ENCODE assay signal across 8 cellular contexts in the genomic region with DNA sequence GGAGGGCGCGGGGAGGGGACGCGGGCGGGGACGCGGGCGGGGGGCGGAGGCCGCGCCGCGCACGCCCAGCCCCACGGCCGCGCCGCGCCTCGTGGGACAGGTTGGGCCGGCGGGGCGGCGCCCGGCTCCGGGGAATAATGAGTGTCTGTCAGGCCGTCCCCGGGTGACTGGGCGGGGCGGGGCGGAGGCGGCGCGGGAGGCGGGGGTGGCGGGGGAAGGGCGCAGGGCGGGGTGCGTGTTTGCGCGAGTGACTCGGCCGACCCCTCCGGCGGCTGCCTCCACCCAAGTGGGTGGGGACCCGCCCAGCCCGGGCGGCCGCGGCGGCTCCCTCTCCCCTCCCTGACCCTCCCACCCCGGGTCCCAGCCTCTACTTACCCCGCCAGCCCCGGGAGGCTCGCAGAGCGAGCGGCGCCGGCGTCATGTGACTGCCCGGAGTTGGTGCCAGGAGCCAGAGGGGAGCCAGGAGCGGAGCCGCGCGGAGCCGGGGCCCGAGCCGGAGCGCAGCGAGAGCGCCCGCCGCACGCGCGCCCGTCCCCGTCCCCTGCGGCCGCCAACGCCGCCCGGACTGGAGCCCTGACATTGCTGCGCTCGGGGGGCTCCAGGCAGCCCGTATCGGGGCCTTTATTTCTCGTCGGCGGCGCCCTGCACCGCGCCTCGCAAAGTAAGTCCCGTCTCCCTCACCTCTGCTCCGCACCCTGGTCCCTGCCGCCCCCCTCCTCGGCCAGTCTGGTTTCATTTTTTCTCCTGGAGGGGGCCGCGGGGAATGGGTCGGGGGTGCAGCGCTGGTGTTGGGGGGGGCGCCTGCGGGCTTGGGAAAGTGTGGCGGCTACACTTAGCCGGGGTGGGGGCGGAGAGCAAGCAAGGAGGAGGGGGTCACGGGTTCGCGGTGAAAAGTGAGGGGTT. TPM values are rescaled to one million over a fixed set of nuclear protein-coding genes. Genes with fewer than 3 reads are reported as not detected.
DNase-seq lines count a peak whose midpoint lies in the region; ATAC-seq, FAIRE-seq and TF ChIP-seq lines count a peak whose summit lies in the region.

A gene (plus strand): TSS at position 399 of the 903 bp plus-strand sequence. CDS start 16,427 bp downstream, outside the sequence.

- TF ChIP-seq CTCF in right atrium auricular region (IDR thresholded peaks at IDR 0.05) (no peak), psoas muscle (IDR thresholded peaks at IDR 0.05) (no peak)

- H3K4me1 Mint-ChIP-seq in T-helper 2 cell treated with Interferon-gamma antibody and Interleukin-4, amounts not matched to agents 5 μg/mL and 100 μg/mL, for 36 hours (ENCODE audit: low read depth) = peaks cover 24% of the 10 kb centered on the region

- peaks cover 3% of the 10 kb centered on the region for H3K36me3 Mint-ChIP-seq in T-helper 2 cell treated with Interferon-gamma antibody and Interleukin-4, amounts not matched to agents 5 μg/mL and 100 μg/mL, for 36 hours (ENCODE audit: low read depth)

- intact Hi-C loops in psoas muscle (cut with DNase I) = loop anchor here (2.0 to 5.0 kb wide), 5 partner anchors 57 to 472 kb away; no protein-coding TSS in a partner anchor

- H3K27me3 ChIP-seq in right atrium auricular region (no peaks in the 10 kb centered on the region), psoas muscle (ENCODE audit: insufficient read depth in 3 of 3, low read length in 2 of 3) (no peaks in the 10 kb centered on the region)

- H3K36me3 ChIP-seq in right atrium auricular region (no peaks in the 10 kb centered on the region), psoas muscle (ENCODE audit: insufficient read depth in 1 of 2, low read depth in 1 of 2) (no peaks in the 10 kb centered on the region), urinary bladder (ENCODE audit: insufficient read depth) (no peaks in the 10 kb centered on the region)

- DNase-seq in GM12891 (ENCODE audit: insufficient read length, low spot score) (peak; percentile 70), NCI-H146 (lab: John Stamatoyannopoulos, UW) (peak; percentile 85), anterior cingulate cortex (lab: John Stamatoyannopoulos, UW) (peak in 57 of 58 donors; percentile 37 to 100 (median 92)), right atrium auricular region (ENCODE audit: low spot score) (peak; percentile 94), psoas muscle (peak; percentile 96 to 97)
- DNase-seq in T-helper 2 cell treated with Interferon-gamma antibody and Interleukin-4, amounts not matched to agents 5 μg/mL and 100 μg/mL, for 36 hours (ENCODE audit: low spot score) = peak; percentile 55

- H3K27ac ChIP-seq in right atrium auricular region (peak within 1 kb of the TSS; percentile 98 to 99), psoas muscle (peak within 1 kb of the TSS; percentile 98), urinary bladder (ENCODE audit: low read depth) (peak within 1 kb of the TSS; percentile 100)

- H3K4me1 ChIP-seq in right atrium auricular region = peaks cover 0 to 42% of the 10 kb centered on the region in 2 donors
- peaks cover 41% of the 10 kb centered on the region for H3K4me1 ChIP-seq in psoas muscle
- no peaks in the 10 kb centered on the region for H3K4me1 ChIP-seq in urinary bladder (ENCODE audit: insufficient read depth)

- H3K9me3 ChIP-seq in right atrium auricular region = no peaks in the 10 kb centered on the region
- H3K9me3 ChIP-seq in psoas muscle = no peaks in the 10 kb centered on the region

- TF ChIP-seq POLR2A in GM12891 (IDR thresholded peaks at IDR 0.05; ENCODE audit: low read depth, low read length) = no peak

- peak; percentile 26 for FAIRE-seq in GM12891 (lab: Jason Lieb, UNC)

- peak; percentile 63 for ATAC-seq in HG02763 (IDR thresholded peaks at IDR 0.05; ENCODE audit: unreplicated experiment)
- ATAC-seq in psoas muscle = peak; percentile 86 to 90 (median 88)

- peak within 1 kb of the TSS; percentile 96 to 98 for H3K4me3 ChIP-seq in right atrium auricular region
- H3K4me3 ChIP-seq in psoas muscle = peak within 1 kb of the TSS; percentile 93
- H3K4me3 ChIP-seq in urinary bladder (ENCODE audit: low read depth, low read length) = peak within 1 kb of the TSS; percentile 99

- peaks cover 68% of the 10 kb centered on the region for H3K27me3 Mint-ChIP-seq in T-helper 2 cell treated with Interferon-gamma antibody and Interleukin-4, amounts not matched to agents 5 μg/mL and 100 μg/mL, for 36 hours (ENCODE audit: low read depth)

- 0 to 1% (median 1%) methylated on average over 28 to 108 of the region's 110 CpGs for WGBS in psoas muscle, 3 donors
- WGBS in urinary bladder = under 1% methylated on average over 104 of the region's 110 CpGs

- H3K27ac Mint-ChIP-seq in T-helper 2 cell treated with Interferon-gamma antibody and Interleukin-4, amounts not matched to agents 5 μg/mL and 100 μg/mL, for 36 hours = peak within 1 kb of the TSS; percentile 53

- peaks cover 5% of the 10 kb centered on the region for H3K9me3 Mint-ChIP-seq in T-helper 2 cell treated with Interferon-gamma antibody and Interleukin-4, amounts not matched to agents 5 μg/mL and 100 μg/mL, for 36 hours

- peak within 1 kb of the TSS; percentile 78 for H3K4me3 Mint-ChIP-seq in T-helper 2 cell treated with Interferon-gamma antibody and Interleukin-4, amounts not matched to agents 5 μg/mL and 100 μg/mL, for 36 hours

TF ChIP-seq in GM12891, 5 proteins besides CTCF, POLR2A, EP300 and RAD21:
- TF ChIP-seq TAF1 (IDR thresholded peaks at IDR 0.05; ENCODE audit: low read depth, low read length) (peak; percentile 17; the same call in 1 of the 2 replicates), PAX5 (IDR thresholded peaks at IDR 0.05; ENCODE audit: insufficient read depth, low read length, severe bottlenecking) (no peak)

RNA-seq across cellular contexts. Expression of the gene that starts here (rescaled TPM):
- 14.5 TPM for polyA plus RNA-seq in GM12891 (2012; ENCODE audit: low read depth, missing spikeins)
- total RNA-seq in right atrium auricular region (10 to 100 TPM; 22.6 to 28.8 TPM), psoas muscle (10 to 100 TPM; 14.2 to 29.1 (median 18.5) TPM), urinary bladder (65.0 TPM)
- polyA plus RNA-seq in psoas muscle (10 to 100 TPM in 2 of 3 donors, 1 to 10 TPM in 1; 8.9 to 14.7 (median 12.2) TPM), urinary bladder (25.7 TPM)

Comparison
In these comparisons a context has a peak if more than half of its experiments do, and no peak if none do; other contexts are left out.
1. Peak in every context shown above with its lines: DNase-seq, ATAC-seq, H3K4me3 ChIP-seq and H3K27ac ChIP-seq.